Comparison of ENCODE assay signal across 33 cellular contexts in genomic region chr4:75935628-75936027, GRCh38. TPM values are rescaled to one million over a fixed set of nuclear protein-coding genes. Genes with fewer than 3 reads are reported as not detected.
"Had no signal": no experiment of that assay in that cellular context is flagged by ENCODE, and none has a peak within 500 bp of the region (broad histone marks: within the 10 kb centered on the region; RNA-seq: fewer than 3 reads in every experiment).

No MANE protein-coding gene starts in this region.

- H2AFZ ChIP-seq: neural progenitor cell, parathyroid adenoma had no signal

- H3K9me3 ChIP-seq: ovary, psoas muscle, spleen, thoracic aorta, thyroid gland, tibial nerve, upper lobe of left lung, vagina had no signal

- H3K9ac ChIP-seq: neural progenitor cell, parathyroid adenoma had no signal

- H3K79me2 ChIP-seq: parathyroid adenoma had no signal

- H3K4me2 ChIP-seq: neural progenitor cell, smooth muscle cell had no signal

- H3K27me3 ChIP-seq: ovary, spleen, thyroid gland, tibial nerve, upper lobe of left lung, vagina had no signal

- H3K4me1 ChIP-seq: neural progenitor cell, parathyroid adenoma, psoas muscle had no signal

- H3K4me3 Mint-ChIP-seq: natural killer cell; nephron; neural progenitor cell; stimulated activated memory B cell treated with anti-CD40 and anti-IgM and Interleukin-4, amounts not matched to agents 10 μg/mL and 1 μg/mL and 100 μg/mL, for 72 hours; stimulated activated naive CD8-positive, alpha-beta T cell treated with anti-CD3 and anti-CD28 coated beads, Interleukin-15, amount 100 ng/mL, for 72 hours had no signal

- ATAC-seq: natural killer cell; psoas muscle; right cardiac atrium; sciatic nerve; stimulated activated memory B cell treated with anti-CD40 and anti-IgM and Interleukin-4, amounts not matched to agents 10 μg/mL and 1 μg/mL and 100 μg/mL, for 72 hours; stimulated activated naive CD8-positive, alpha-beta T cell treated with anti-CD3 and anti-CD28 coated beads, Interleukin-15, amount 100 ng/mL, for 72 hours; stimulated activated naive CD8-positive, alpha-beta T cell treated with anti-CD3 and anti-CD28 coated beads, Interleukin-15, Interleukin-2, amounts not matched to agents 100 U/mL and 50 U/mL, for 24 hours had no signal

- H3K4me3 ChIP-seq: neural progenitor cell, ovary, psoas muscle, skin epidermis, smooth muscle cell, spleen, thoracic aorta, thyroid gland, tibial nerve, upper lobe of left lung, vagina had no signal

- H3K27me3 Mint-ChIP-seq: stimulated activated memory B cell treated with anti-CD40 and anti-IgM and Interleukin-4, amounts not matched to agents 10 μg/mL and 1 μg/mL and 100 μg/mL, for 72 hours; stimulated activated naive CD8-positive, alpha-beta T cell treated with anti-CD3 and anti-CD28 coated beads, Interleukin-15, amount 100 ng/mL, for 72 hours had no signal

- DNase-seq: natural killer cell; occipital lobe; ovary; posterior cingulate gyrus; psoas muscle; right cardiac atrium; spleen; stimulated activated CD4-positive, alpha-beta T cell treated with anti-CD3 and anti-CD28 coated beads, Interleukin-12 subunit alpha, Interleukin-12 subunit beta, amount 100 ng/mL, for 4 hours; stimulated activated CD4-positive, alpha-beta T cell treated with anti-CD3 and anti-CD28 coated beads, Interleukin-1b, Interleukin-23, amount 100 ng/mL, for 48 hours; stimulated activated CD4-positive, alpha-beta T cell treated with anti-CD3 and anti-CD28 coated beads, Interleukin-4, amount 100 ng/mL, for 1 hour; stimulated activated CD4-positive, alpha-beta T cell treated with anti-CD3 and anti-CD28 coated beads, Interleukin-4, amount 100 ng/mL, for 4 hours; stimulated activated CD8-positive, alpha-beta memory T cell treated with anti-CD3 and anti-CD28 coated beads, Interleukin-4, amount 100 ng/mL, for 48 hours; stimulated activated naive CD4-positive, alpha-beta T cell; stimulated activated naive CD8-positive, alpha-beta T cell treated with anti-CD3 and anti-CD28 coated beads, Interleukin-15, amount 100 ng/mL, for 72 hours; stimulated activated naive CD8-positive, alpha-beta T cell treated with anti-CD3 and anti-CD28 coated beads, Interleukin-15, Interleukin-2, amounts not matched to agents 100 U/mL and 50 U/mL, for 24 hours; substantia nigra; thyroid gland; upper lobe of left lung had no signal

- H3K27ac Mint-ChIP-seq: natural killer cell; nephron; neural progenitor cell; progenitor cell of endocrine pancreas; stimulated activated memory B cell treated with anti-CD40 and anti-IgM and Interleukin-4, amounts not matched to agents 10 μg/mL and 1 μg/mL and 100 μg/mL, for 72 hours; stimulated activated naive CD8-positive, alpha-beta T cell treated with anti-CD3 and anti-CD28 coated beads, Interleukin-15, amount 100 ng/mL, for 72 hours had no signal

- H3K36me3 ChIP-seq: neural progenitor cell, ovary, thoracic aorta had no signal

- FAIRE-seq: urothelium cell line had no signal

- H3K4me1 Mint-ChIP-seq: nephron had no signal

- H3K27ac ChIP-seq: neural progenitor cell, ovary, parathyroid adenoma, psoas muscle, skin epidermis, spleen, thoracic aorta, thyroid gland, tibial nerve, upper lobe of left lung, vagina had no signal

- H3K9me3 Mint-ChIP-seq: natural killer cell; nephron; neural progenitor cell; stimulated activated memory B cell treated with anti-CD40 and anti-IgM and Interleukin-4, amounts not matched to agents 10 μg/mL and 1 μg/mL and 100 μg/mL, for 72 hours; stimulated activated naive CD8-positive, alpha-beta T cell treated with anti-CD3 and anti-CD28 coated beads, Interleukin-15, amount 100 ng/mL, for 72 hours had no signal

RNA-seq across cellular contexts. Expression of gene PPEF2, which starts 33.4 kb away (rescaled TPM):
- total RNA-seq: occipital lobe, osteoblast, ovary, progenitor cell of endocrine pancreas, psoas muscle, renal cortical epithelial cell, right cardiac atrium, smooth muscle cell, thyroid gland, upper lobe of left lung, ureter, vagina had no signal
- polyA plus RNA-seq: ovary, right cardiac atrium, smooth muscle cell had no signal
